Comparison of ENCODE assay signal across 13 cellular contexts in genomic region chr18:9434240-9434701, GRCh38. TPM values are rescaled to one million over a fixed set of nuclear protein-coding genes. Genes with fewer than 3 reads are reported as not detected.
DNase-seq lines count a peak whose midpoint lies in the region; ATAC-seq and TF ChIP-seq lines count a peak whose summit lies in the region.
"Had no signal": no experiment of that assay in that cellular context is flagged by ENCODE, and none has a peak within 500 bp of the region (broad histone marks: within the 10 kb centered on the region; RNA-seq: fewer than 3 reads in every experiment).

No MANE protein-coding gene starts in this region.

- H3K9me3 ChIP-seq in HUES48 (ENCODE audit: control insufficient read depth, insufficient read depth, low read length) (no peaks in the 10 kb centered on the region; the same call in 1 of the 2 replicates), trophoblast cell (ENCODE audit: insufficient read depth, low read depth, low read length) (no peaks in the 10 kb centered on the region)
- H3K9me3 ChIP-seq: Peyer's patch, prostate gland had no signal

- H2BK5ac ChIP-seq in trophoblast cell (ENCODE audit: low read depth, low read length, poor library complexity) = no peak overlapping the region

- no peak overlapping the region for H3K23ac ChIP-seq in trophoblast cell (ENCODE audit: low read length)

- no peak overlapping the region for H3K27ac Mint-ChIP-seq in activated T-helper 1 cell treated with anti-CD3 and anti-CD28 coated beads, Interleukin-12 subunit alpha, Interleukin-12 subunit beta, Interleukin-2, Interleukin-4 antibody, amounts not matched to agents 30 ng/mL and 10 ng/mL and 1 ng/mL, durations not matched to agents 14 hours and 24 hours and 36 hours
- H3K27ac Mint-ChIP-seq in activated CD4-positive, alpha-beta T cell treated with anti-CD3 and anti-CD28 coated beads, Interleukin-2, amount 10 ng/mL, durations not matched to agents 24 days and 14 days = no peak overlapping the region
- H3K27ac Mint-ChIP-seq: T-helper 2 cell treated with Interferon-gamma antibody and Interleukin-4, amounts not matched to agents 5 μg/mL and 100 μg/mL, for 36 hours had no signal

- no peaks in the 10 kb centered on the region for H3K79me2 ChIP-seq in trophoblast cell (ENCODE audit: control insufficient read depth, insufficient read depth, low read length, poor library complexity)

- H3K9ac ChIP-seq in HUES48 (ENCODE audit: low read depth, low read length) = no peak overlapping the region
- H3K9ac ChIP-seq in trophoblast cell (ENCODE audit: low read length) = no peak overlapping the region

- H2BK12ac ChIP-seq in trophoblast cell (ENCODE audit: low read length) = no peak overlapping the region

- H3K4me2 ChIP-seq in trophoblast cell (ENCODE audit: low read length) = no peak overlapping the region

- H3K27me3 Mint-ChIP-seq in activated T-helper 1 cell treated with anti-CD3 and anti-CD28 coated beads, Interleukin-12 subunit alpha, Interleukin-12 subunit beta, Interleukin-2, Interleukin-4 antibody, amounts not matched to agents 30 ng/mL and 10 ng/mL and 1 ng/mL, durations not matched to agents 14 hours and 24 hours and 36 hours (ENCODE audit: insufficient read depth) = no peaks in the 10 kb centered on the region
- H3K27me3 Mint-ChIP-seq in activated CD4-positive, alpha-beta T cell treated with anti-CD3 and anti-CD28 coated beads, Interleukin-2, amount 10 ng/mL, durations not matched to agents 24 days and 14 days = no peaks in the 10 kb centered on the region

- no peaks in the 10 kb centered on the region for H3K36me3 Mint-ChIP-seq in activated T-helper 1 cell treated with anti-CD3 and anti-CD28 coated beads, Interleukin-12 subunit alpha, Interleukin-12 subunit beta, Interleukin-2, Interleukin-4 antibody, amounts not matched to agents 30 ng/mL and 10 ng/mL and 1 ng/mL, durations not matched to agents 14 hours and 24 hours and 36 hours (ENCODE audit: low read depth)
- no peaks in the 10 kb centered on the region for H3K36me3 Mint-ChIP-seq in activated CD4-positive, alpha-beta T cell treated with anti-CD3 and anti-CD28 coated beads, Interleukin-2, amount 10 ng/mL, durations not matched to agents 24 days and 14 days (ENCODE audit: low read depth)
- H3K36me3 Mint-ChIP-seq: activated naive CD4-positive, alpha-beta T cell treated with anti-CD3 and anti-CD28 coated beads, Interleukin-2, amount 50 U/mL, for 72 hours had no signal

- H3K4me1 ChIP-seq in HUES48 (ENCODE audit: control insufficient read depth, insufficient read depth, low read length) (peaks cover 8% of the 10 kb centered on the region; the same call in 1 of the 2 replicates), trophoblast cell (ENCODE audit: control insufficient read depth in 1 of 2, insufficient read depth in 2 of 2, low read length in 2 of 2) (peaks cover 0 to 2% of the 10 kb centered on the region in 2 experiments)
- H3K4me1 ChIP-seq: prostate gland had no signal

- H3K9me3 Mint-ChIP-seq in activated T-helper 1 cell treated with anti-CD3 and anti-CD28 coated beads, Interleukin-12 subunit alpha, Interleukin-12 subunit beta, Interleukin-2, Interleukin-4 antibody, amounts not matched to agents 30 ng/mL and 10 ng/mL and 1 ng/mL, durations not matched to agents 14 hours and 24 hours and 36 hours = no peaks in the 10 kb centered on the region
- H3K9me3 Mint-ChIP-seq in activated CD4-positive, alpha-beta T cell treated with anti-CD3 and anti-CD28 coated beads, Interleukin-2, amount 10 ng/mL, durations not matched to agents 24 days and 14 days = peaks cover 6% of the 10 kb centered on the region
- H3K9me3 Mint-ChIP-seq: activated naive CD4-positive, alpha-beta T cell treated with anti-CD3 and anti-CD28 coated beads, Interleukin-2, amount 50 U/mL, for 72 hours; T-helper 2 cell treated with Interferon-gamma antibody and Interleukin-4, amounts not matched to agents 5 μg/mL and 100 μg/mL, for 36 hours had no signal

- H3K27me3 ChIP-seq in HUES48 (ENCODE audit: control insufficient read depth, insufficient read depth, low read length) (no peaks in the 10 kb centered on the region), trophoblast cell (ENCODE audit: insufficient read depth, low read length) (no peaks in the 10 kb centered on the region)
- H3K27me3 ChIP-seq: Peyer's patch had no signal

- H2AK5ac ChIP-seq in trophoblast cell (ENCODE audit: low read length) = no peak overlapping the region

- H3K4me3 Mint-ChIP-seq in activated T-helper 1 cell treated with anti-CD3 and anti-CD28 coated beads, Interleukin-12 subunit alpha, Interleukin-12 subunit beta, Interleukin-2, Interleukin-4 antibody, amounts not matched to agents 30 ng/mL and 10 ng/mL and 1 ng/mL, durations not matched to agents 14 hours and 24 hours and 36 hours = no peak overlapping the region
- no peak overlapping the region for H3K4me3 Mint-ChIP-seq in activated CD4-positive, alpha-beta T cell treated with anti-CD3 and anti-CD28 coated beads, Interleukin-2, amount 10 ng/mL, durations not matched to agents 24 days and 14 days
- H3K4me3 Mint-ChIP-seq: T-helper 2 cell treated with Interferon-gamma antibody and Interleukin-4, amounts not matched to agents 5 μg/mL and 100 μg/mL, for 36 hours had no signal

- H3K4me3 ChIP-seq in GM12875 (ENCODE audit: low read depth, low read length) (peak overlapping the region; percentile 21), HUES48 (ENCODE audit: low read depth, low read length) (no peak overlapping the region), trophoblast cell (ENCODE audit: low read depth, low read length) (no peak overlapping the region)
- H3K4me3 ChIP-seq: Peyer's patch, prostate gland had no signal

- no peak overlapping the region for H3K18ac ChIP-seq in trophoblast cell (ENCODE audit: low read length)

- H3K27ac ChIP-seq in HUES48 (ENCODE audit: low read depth, low read length) (peak overlapping the region; percentile 57), trophoblast cell (ENCODE audit: low read depth, low read length) (no peak overlapping the region)
- H3K27ac ChIP-seq: Peyer's patch, prostate gland had no signal

- H3K36me3 ChIP-seq in HUES48 (ENCODE audit: control insufficient read depth, insufficient read depth, low read length) (no peaks in the 10 kb centered on the region), trophoblast cell (ENCODE audit: control insufficient read depth in 1 of 2, insufficient read depth in 2 of 2, low read length in 2 of 2) (no peaks in the 10 kb centered on the region)
- H3K36me3 ChIP-seq: Peyer's patch, prostate gland had no signal

- no CpG with 5 or more reads among the region's 17 CpGs for WGBS in trophoblast cell (ENCODE audit: extremely low coverage, insufficient coverage, insufficient read length)

- H2BK120ac ChIP-seq in trophoblast cell (ENCODE audit: insufficient read depth, low read length, poor library complexity) = no peak overlapping the region

- no peak overlapping the region for H3K14ac ChIP-seq in trophoblast cell (ENCODE audit: low read length)

- H4K12ac ChIP-seq in trophoblast cell (ENCODE audit: low read depth, low read length) = no peak overlapping the region

- no peak overlapping the region for H3K4ac ChIP-seq in trophoblast cell (ENCODE audit: low read depth, low read length)

- H4K91ac ChIP-seq in trophoblast cell (ENCODE audit: low read depth, low read length) = peak overlapping the region; percentile 15

- ATAC-seq in HG02588 (IDR thresholded peaks at IDR 0.05; ENCODE audit: unreplicated experiment) = no peak

- DNase-seq in foreskin melanocyte (peak; percentile 75), trophoblast cell (no peak), GM19238 (ENCODE audit: insufficient read length, low spot score) (no peak)
- DNase-seq in activated T-helper 1 cell treated with anti-CD3 and anti-CD28 coated beads, Interleukin-12 subunit alpha, Interleukin-12 subunit beta, Interleukin-2, Interleukin-4 antibody, amounts not matched to agents 30 ng/mL and 10 ng/mL and 1 ng/mL, durations not matched to agents 14 hours and 24 hours and 36 hours (ENCODE audit: low spot score) = no peak
- no peak for DNase-seq in activated CD4-positive, alpha-beta T cell treated with anti-CD3 and anti-CD28 coated beads, Interleukin-2, amount 10 ng/mL, durations not matched to agents 24 days and 14 days
- DNase-seq: activated CD4-positive, alpha-beta T cell treated with anti-CD3 and anti-CD28 coated beads, Interleukin-2, amount 50 U/mL, for 48 hours; Peyer's patch had no signal

- H3K4me1 Mint-ChIP-seq in activated T-helper 1 cell treated with anti-CD3 and anti-CD28 coated beads, Interleukin-12 subunit alpha, Interleukin-12 subunit beta, Interleukin-2, Interleukin-4 antibody, amounts not matched to agents 30 ng/mL and 10 ng/mL and 1 ng/mL, durations not matched to agents 14 hours and 24 hours and 36 hours (ENCODE audit: low read depth) = no peaks in the 10 kb centered on the region
- H3K4me1 Mint-ChIP-seq in activated CD4-positive, alpha-beta T cell treated with anti-CD3 and anti-CD28 coated beads, Interleukin-2, amount 10 ng/mL, durations not matched to agents 24 days and 14 days = peaks cover 3% of the 10 kb centered on the region

- peaks cover 2% of the 10 kb centered on the region for H3K79me1 ChIP-seq in trophoblast cell (ENCODE audit: low read length)

- peak overlapping the region; percentile 25 for H4K8ac ChIP-seq in trophoblast cell (ENCODE audit: low read depth, low read length)

- intact Hi-C loops in activated T-helper 1 cell treated with anti-CD3 and anti-CD28 coated beads, Interleukin-12 subunit alpha, Interleukin-12 subunit beta, Interleukin-2, Interleukin-4 antibody, amounts not matched to agents 30 ng/mL and 10 ng/mL and 1 ng/mL, durations not matched to agents 14 hours and 24 hours and 36 hours (cut with micrococcal nuclease) = no loop called here
- intact Hi-C loops in activated CD4-positive, alpha-beta T cell treated with anti-CD3 and anti-CD28 coated beads, Interleukin-2, amount 10 ng/mL, durations not matched to agents 24 days and 14 days (cut with micrococcal nuclease) = no loop called here

- no peak for TF ChIP-seq CTCF in GM12875 (IDR thresholded peaks at IDR 0.05; ENCODE audit: borderline replicate concordance, insufficient read depth, low read depth, low read length)

- H2AFZ ChIP-seq in trophoblast cell (ENCODE audit: insufficient read depth, low read length, poor library complexity) = peak overlapping the region; percentile 1

RNA-seq across cellular contexts. Expression of gene RALBP1, which starts 41.0 kb away (rescaled TPM):
- polyA plus RNA-seq in trophoblast cell (2013) = 151 and 171 TPM in 2 replicates
- total RNA-seq in activated T-helper 1 cell treated with anti-CD3 and anti-CD28 coated beads, Interleukin-12 subunit alpha, Interleukin-12 subunit beta, Interleukin-2, Interleukin-4 antibody, amounts not matched to agents 30 ng/mL and 10 ng/mL and 1 ng/mL, durations not matched to agents 14 hours and 24 hours and 36 hours = 40.9 and 42.4 TPM in 2 replicates
- total RNA-seq in activated CD4-positive, alpha-beta T cell treated with anti-CD3 and anti-CD28 coated beads, Interleukin-2, amount 10 ng/mL, durations not matched to agents 24 days and 14 days = 38.9 and 41.3 TPM in 2 replicates
